Comparison of ENCODE assay signal across 2 cellular contexts in genomic region chr16:47013172-47013571, GRCh38.
TF ChIP-seq lines count a peak whose summit lies in the region.

No MANE protein-coding gene starts in this region.

TF ChIP-seq in GM23338, 12 proteins besides CTCF, POLR2A, EP300 and RAD21 (continued from another document):
- TF ChIP-seq ETS1 (IDR thresholded peaks at IDR 0.05) (no peak), STAT1 (IDR thresholded peaks at IDR 0.05; ENCODE audit: unreplicated experiment) (no peak), POLR2AphosphoS5 (IDR thresholded peaks at IDR 0.05; ENCODE audit: low read depth) (no peak), ZNF462 (CRISPR knock-in tag; IDR thresholded peaks at IDR 0.05) (no peak), REST (IDR thresholded peaks at IDR 0.05; ENCODE audit: unreplicated experiment) (no peak), ZNF114 (CRISPR knock-in tag; IDR thresholded peaks at IDR 0.05) (no peak), NANOG (IDR thresholded peaks at IDR 0.05; ENCODE audit: borderline replicate concordance) (no peak), CREB1 (CRISPR knock-in tag; IDR thresholded peaks at IDR 0.05; ENCODE audit: low read depth) (no peak), EZH2phosphoT487 (IDR thresholded peaks at IDR 0.05; ENCODE audit: unreplicated experiment) (no peak), JUNB (IDR thresholded peaks at IDR 0.05; ENCODE audit: unreplicated experiment) (no peak)

TF ChIP-seq in K562, 482 proteins besides CTCF, POLR2A, EP300 and RAD21 (continued from another document):
- peak; percentile 90 for TF ChIP-seq ZBTB40 (IDR thresholded peaks at IDR 0.05)
- peak; percentile 27; the same call in 1 of the 2 replicates for TF ChIP-seq ZBTB40 (CRISPR knock-in tag; IDR thresholded peaks at IDR 0.05)
